8 cellular contexts compared by ENCODE assay signal in the genomic region with DNA sequence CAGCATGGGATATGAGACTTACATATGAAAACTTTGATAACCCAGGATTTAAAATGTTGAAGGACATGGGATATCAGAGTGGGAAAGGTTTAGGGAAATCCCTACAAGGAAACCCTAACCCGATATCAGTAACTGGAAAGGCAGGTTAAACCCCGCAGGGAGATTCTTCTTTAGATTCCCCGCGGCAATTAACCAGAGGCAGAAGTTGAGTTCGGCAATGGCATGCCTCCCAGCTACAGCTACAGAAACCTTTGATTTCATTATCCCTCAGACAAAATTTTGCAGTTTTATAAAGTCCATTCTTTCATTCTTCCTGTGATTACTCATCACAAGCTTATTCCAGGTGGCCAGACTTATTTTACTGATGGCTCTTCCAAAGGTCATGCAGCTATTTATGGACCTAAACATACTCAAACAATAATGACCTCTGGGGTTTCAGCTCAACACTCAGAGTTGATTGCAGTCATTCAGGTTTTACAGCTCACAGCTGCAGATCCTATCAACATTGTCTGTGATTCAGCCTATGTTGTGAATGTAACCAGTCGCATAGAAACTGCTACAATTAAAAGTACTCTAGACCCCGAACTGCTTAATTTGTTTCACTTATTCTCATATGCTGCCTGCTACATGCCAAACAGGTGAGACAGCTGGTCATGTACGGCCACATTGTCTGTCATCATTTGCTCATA. TPM values are rescaled to one million over a fixed set of nuclear protein-coding genes. Genes with fewer than 3 reads are reported as not detected.
DNase-seq lines count a peak whose midpoint lies in the region; ATAC-seq, FAIRE-seq and TF ChIP-seq lines count a peak whose summit lies in the region.
"Not testable (repeated sequence)": the region's sequence is repeated elsewhere in the genome, so short reads cannot be mapped to it uniquely, and the experiment has no call there.

No MANE protein-coding gene starts in this region.

- intact Hi-C loops in colonic mucosa (cut with DNase I): loop anchor here (10.0 kb wide), 1 partner anchor 65 kb away; a partner anchor contains a TSS

- dilution Hi-C loops in keratinocyte (cut with MboI; ENCODE audit: extremely low pct_ligation_motif_present, low sequenced_read_pairs): not testable (repeated sequence)

- WGBS in trophoblast cell (ENCODE audit: extremely low coverage, insufficient coverage, insufficient read length): no CpG with 5 or more reads among the region's 8 CpGs

- not testable (repeated sequence) for H4K91ac ChIP-seq in trophoblast cell (ENCODE audit: low read depth, low read length)

- not testable (repeated sequence) for H2AK5ac ChIP-seq in trophoblast cell (ENCODE audit: low read length)

- not testable (repeated sequence) for H3K14ac ChIP-seq in trophoblast cell (ENCODE audit: low read length)

- not testable (repeated sequence) for H3K4me1 ChIP-seq in colonic mucosa
- H3K4me1 ChIP-seq in keratinocyte (ENCODE audit: control insufficient read depth, extremely low read depth, insufficient read depth, low read length) (peaks cover 41% of the 10 kb centered on the region), trophoblast cell (ENCODE audit: control insufficient read depth in 1 of 2, insufficient read depth in 2 of 2, low read length in 2 of 2) (peaks cover 7 to 11% of the 10 kb centered on the region in 2 experiments)

- not testable (repeated sequence) for H4K8ac ChIP-seq in trophoblast cell (ENCODE audit: low read depth, low read length)

- not testable (repeated sequence) for H2BK12ac ChIP-seq in trophoblast cell (ENCODE audit: low read length)

- H3K23ac ChIP-seq in trophoblast cell (ENCODE audit: low read length): not testable (repeated sequence)

- not testable (repeated sequence) for H3K79me2 ChIP-seq in keratinocyte (ENCODE audit: control insufficient read depth, insufficient read depth, low read length); trophoblast cell (ENCODE audit: control insufficient read depth, insufficient read depth, low read length, poor library complexity)

- H4K20me1 ChIP-seq in keratinocyte (ENCODE audit: control insufficient read depth, extremely low read depth, insufficient read depth, low read length): not testable (repeated sequence)

- FAIRE-seq in keratinocyte (lab: Jason Lieb, UNC): peak; percentile 81

- H3K36me3 ChIP-seq in colonic mucosa; keratinocyte (ENCODE audit: control insufficient read depth in 2 of 2, extremely low read depth in 1 of 2, insufficient read depth in 2 of 2, low read length in 2 of 2); trophoblast cell (ENCODE audit: control insufficient read depth in 1 of 2, insufficient read depth in 2 of 2, low read length in 2 of 2): not testable (repeated sequence)

- H3K9me1 ChIP-seq in keratinocyte (ENCODE audit: control insufficient read depth, extremely low read depth, insufficient read depth, low read length): not testable (repeated sequence)

- H3K27ac ChIP-seq in colonic mucosa (peak overlapping the region; percentile 64), keratinocyte (ENCODE audit: control insufficient read depth, insufficient read depth, low read length) (peak overlapping the region; percentile 89), trophoblast cell (ENCODE audit: low read depth, low read length) (peak overlapping the region; percentile 72)

- not testable (repeated sequence) for H2AFZ ChIP-seq in keratinocyte (ENCODE audit: control insufficient read depth, low read length); trophoblast cell (ENCODE audit: insufficient read depth, low read length, poor library complexity)

- H3K79me1 ChIP-seq in trophoblast cell (ENCODE audit: low read length): not testable (repeated sequence)

- H3K27me3 ChIP-seq in colonic mucosa; keratinocyte (ENCODE audit: control insufficient read depth, extremely low read depth, insufficient read depth, low read length); trophoblast cell (ENCODE audit: insufficient read depth, low read length): not testable (repeated sequence)

- H4K12ac ChIP-seq in trophoblast cell (ENCODE audit: low read depth, low read length): not testable (repeated sequence)

- H3K4ac ChIP-seq in trophoblast cell (ENCODE audit: low read depth, low read length): not testable (repeated sequence)

- H2BK5ac ChIP-seq in trophoblast cell (ENCODE audit: low read depth, low read length, poor library complexity): not testable (repeated sequence)

- not testable (repeated sequence) for H3K18ac ChIP-seq in trophoblast cell (ENCODE audit: low read length)

- H3K4me2 ChIP-seq in keratinocyte (ENCODE audit: control insufficient read depth, extremely low read depth, insufficient read depth, low read depth, low read length) (peak overlapping the region; percentile 81), trophoblast cell (ENCODE audit: low read length) (peak overlapping the region; percentile 20)

- not testable (repeated sequence) for H3K9me3 ChIP-seq in colonic mucosa; keratinocyte (ENCODE audit: control insufficient read depth, low read depth, low read length); trophoblast cell (ENCODE audit: insufficient read depth, low read depth, low read length)

- H3K9ac ChIP-seq in colonic mucosa (ENCODE audit: low read depth in 2 of 2, low read length in 2 of 2): peak overlapping the region in 1 of 2 donors; percentile 19
- peak overlapping the region; percentile 67 for H3K9ac ChIP-seq in keratinocyte (ENCODE audit: control insufficient read depth, extremely low read depth, insufficient read depth, low read length)
- H3K9ac ChIP-seq in trophoblast cell (ENCODE audit: low read length): not testable (repeated sequence)

- H2BK120ac ChIP-seq in trophoblast cell (ENCODE audit: insufficient read depth, low read length, poor library complexity): not testable (repeated sequence)

- H3K4me3 ChIP-seq in AG10803 (ENCODE audit: low read length) (peak overlapping the region; percentile 2; the same call in 1 of the 2 replicates), keratinocyte (ENCODE audit: control insufficient read depth in 2 of 3, extremely low read depth in 1 of 3, insufficient read depth in 2 of 3, low read depth in 1 of 3, low read length in 3 of 3) (peak overlapping the region in 1 of 3 experiments; percentile 38)
- not testable (repeated sequence) for H3K4me3 ChIP-seq in colonic mucosa; trophoblast cell (ENCODE audit: low read depth, low read length)

- not testable (repeated sequence) for TF ChIP-seq CTCF in AG10803 (conservative IDR thresholded peaks at IDR 0.05; ENCODE audit: low read length); colonic mucosa (IDR thresholded peaks at IDR 0.05); keratinocyte (optimal IDR thresholded peaks at IDR 0.05 in 1 of 3, IDR thresholded peaks at IDR 0.05 in 1 of 3, conservative IDR thresholded peaks at IDR 0.05 in 1 of 3; ENCODE audit: extremely low read depth in 1 of 3, insufficient read depth in 2 of 3, low read length in 3 of 3)

- ATAC-seq in SK-N-SH treated with all-trans-retinoic acid at 6 μM for 48 hours: peak; percentile 53

- peak; percentile 62 for DNase-seq in AG10803 (ENCODE audit: low read depth)
- DNase-seq in H4 (ENCODE audit: low spot score): peak; percentile 56
- DNase-seq in NCI-H1417 (lab: John Stamatoyannopoulos, UW): peak in 2 of 3 experiments; percentile 79 to 95
- peak; percentile 69 for DNase-seq in NCI-H774 (lab: John Stamatoyannopoulos, UW)
- peak; percentile 59 for DNase-seq in colonic mucosa
- not testable (repeated sequence) for DNase-seq in keratinocyte (ENCODE audit: low read depth, low spot score)
- DNase-seq in trophoblast cell: peak; percentile 93 to 99

RNA-seq across cellular contexts. Expression of a gene that starts 7.0 kb away (rescaled TPM):
- total RNA-seq in H4 (2014; rRNA removed; shearing (Covaris generic)): 124 and 134 TPM in 2 replicates
- 100 to 1,000 TPM; 307 to 310 TPM for total RNA-seq in colonic mucosa
- 776 to 1,168 TPM (median 1,010 TPM) in 3 replicates for polyA plus RNA-seq in keratinocyte
- 146 TPM for polyA plus RNA-seq in keratinocyte (2011; ENCODE audit: low read depth)
- 1,559 and 1,933 TPM in 2 replicates for polyA plus RNA-seq in keratinocyte (2011; cell fraction: cytosol; rRNA removed)
- 545 and 624 TPM in 2 replicates for polyA plus RNA-seq in keratinocyte (2011; cell fraction: nucleus; rRNA removed)
- polyA plus RNA-seq in keratinocyte (2012; ENCODE audit: low replicate concordance): 338 and 759 TPM in 2 replicates
- polyA minus RNA-seq in keratinocyte: 922 to 1,521 TPM (median 1,297 TPM) in 3 replicates
- polyA minus RNA-seq in keratinocyte (2011; cell fraction: cytosol; rRNA and poly(A)+ RNA removed): 512 TPM
- polyA minus RNA-seq in keratinocyte (2011; cell fraction: nucleus; rRNA and poly(A)+ RNA removed): 117 and 213 TPM in 2 replicates
- polyA plus RNA-seq in trophoblast cell (2013): 243 and 249 TPM in 2 replicates
